In genomic region chr19:50207730-50208129, GRCh38 we compare ENCODE assay signal across 20 cellular contexts. TPM values are rescaled to one million over a fixed set of nuclear protein-coding genes. Genes with fewer than 3 reads are reported as not detected.
A peak's percentile ranks its signal among the peaks of the same experiment; 100 is the strongest.
DNase-seq lines count a peak whose midpoint lies in the region; ATAC-seq, FAIRE-seq and TF ChIP-seq lines count a peak whose summit lies in the region.
"Had no signal": no experiment of that assay in that cellular context is flagged by ENCODE, and none has a peak within 500 bp of the region (broad histone marks: within the 10 kb centered on the region; RNA-seq: fewer than 3 reads in every experiment).

No MANE protein-coding gene starts in this region.

- H3K18ac ChIP-seq in H1 (ENCODE audit: extremely low read depth, low read length): no peak overlapping the region
- no peak overlapping the region for H3K18ac ChIP-seq in neuronal stem cell (ENCODE audit: low read length)

- H3K4me1 Mint-ChIP-seq in type B pancreatic cell (ENCODE audit: unreplicated experiment): no peaks in the 10 kb centered on the region

- peak overlapping the region; percentile 96 for H3K27ac Mint-ChIP-seq in type B pancreatic cell
- H3K27ac Mint-ChIP-seq: IgD-negative memory B cell had no signal

- peak overlapping the region; percentile 29 for H3K4me3 Mint-ChIP-seq in type B pancreatic cell

- no peak overlapping the region for H3K4ac ChIP-seq in H1 (replicated peaks; ENCODE audit: insufficient read length, low read depth, low read length)
- H3K4ac ChIP-seq in neuronal stem cell (ENCODE audit: low read length): no peak overlapping the region

- TF ChIP-seq CTCF in K562 (IDR thresholded peaks at IDR 0.05 in 2 of 3, conservative IDR thresholded peaks at IDR 0.05 in 1 of 3; ENCODE audit: insufficient read depth in 2 of 3, low read depth in 1 of 3, low read length in 3 of 3): no peak
- no peak for TF ChIP-seq CTCF in H1 (IDR thresholded peaks at IDR 0.05; ENCODE audit: control extremely low read depth in 1 of 3, insufficient read depth in 1 of 3, low read depth in 1 of 3, low read length in 3 of 3)
- TF ChIP-seq CTCF in type B pancreatic cell (conservative IDR thresholded peaks at IDR 0.05): no peak
- no peak for TF ChIP-seq CTCF in adrenal gland (IDR thresholded peaks at IDR 0.05)

- ATAC-seq in K562 (no peak), GM19035 (IDR thresholded peaks at IDR 0.05; ENCODE audit: unreplicated experiment) (no peak)
- ATAC-seq: A549 had no signal

- H4K91ac ChIP-seq in H1 (replicated peaks; ENCODE audit: insufficient read length, low read length) (no peak overlapping the region), neuronal stem cell (ENCODE audit: low read depth, low read length, poor library complexity) (no peak overlapping the region)

- BruUV-seq in K562 (replicated peaks; lab: Mats Ljungman, UMichigan): no TSS peak

- H3K4me2 ChIP-seq in K562 (ENCODE audit: insufficient read depth, low read length) (no peak overlapping the region), H1 (ENCODE audit: insufficient read depth in 1 of 2, low read depth in 2 of 2, low read length in 2 of 2) (no peak overlapping the region), neuronal stem cell (ENCODE audit: insufficient read depth, low read length, poor library complexity, severe bottlenecking) (no peak overlapping the region)
- H3K4me2 ChIP-seq: A549 had no signal

- H3K9ac ChIP-seq in K562 (ENCODE audit: insufficient read depth in 1 of 2, low read depth in 2 of 2, low read length in 2 of 2) (no peak overlapping the region), H1 (replicated peaks in 1 of 4; ENCODE audit: extremely low read depth in 1 of 4, low read depth in 3 of 4, low read length in 3 of 4) (no peak overlapping the region), neuronal stem cell (ENCODE audit: low read depth, low read length, poor library complexity) (no peak overlapping the region)

- H3K27me3 ChIP-seq in K562 (ENCODE audit: control insufficient read depth in 2 of 2, insufficient read depth in 2 of 2, low read length in 2 of 2) (peaks cover 4 to 8% of the 10 kb centered on the region in 2 experiments; a peak in 1 of 5 replicates), H1 (replicated peaks in 1 of 4; ENCODE audit: control insufficient read depth in 3 of 4, extremely low read depth in 1 of 4, insufficient read depth in 3 of 4, low read length in 3 of 4) (peaks cover 0 to 6% (median 2%) of the 10 kb centered on the region in 4 experiments; a peak in 5 of 7 replicates), neuronal stem cell (ENCODE audit: control insufficient read depth in 3 of 3, insufficient read depth in 3 of 3, low read depth in 1 of 3, low read length in 3 of 3) (peaks cover 0 to 5% (median 0%) of the 10 kb centered on the region in 3 experiments), adrenal gland (peaks cover 32% of the 10 kb centered on the region)
- H3K27me3 ChIP-seq: BE2C had no signal

- peaks cover 6% of the 10 kb centered on the region for H3K36me3 Mint-ChIP-seq in type B pancreatic cell
- H3K36me3 Mint-ChIP-seq: IgD-negative memory B cell had no signal

- H2BK15ac ChIP-seq in H1 (ENCODE audit: low read length): no peak overlapping the region
- H2BK15ac ChIP-seq in neuronal stem cell (ENCODE audit: low read length): no peak overlapping the region

- no peak overlapping the region for H4K5ac ChIP-seq in H1 (ENCODE audit: insufficient read length, low read depth, low read length)

- H2AFZ ChIP-seq in K562 (ENCODE audit: low read depth, low read length) (no peak overlapping the region), H1 (ENCODE audit: low read length) (no peak overlapping the region), neuronal stem cell (ENCODE audit: low read length) (no peak overlapping the region)

- H3K23ac ChIP-seq in H1 (ENCODE audit: insufficient read length) (no peak overlapping the region), neuronal stem cell (ENCODE audit: low read depth, low read length, poor library complexity) (no peak overlapping the region)

- no peak overlapping the region for H3K27ac ChIP-seq in K562 (ENCODE audit: extremely low read depth, low read depth, low read length)
- no peak overlapping the region for H3K27ac ChIP-seq in H1 (ENCODE audit: low read depth, low read length)
- H3K27ac ChIP-seq in neuronal stem cell (replicated peaks; ENCODE audit: low read length): no peak overlapping the region
- H3K27ac ChIP-seq in adrenal gland: no peak overlapping the region
- H3K27ac ChIP-seq: A549, C4-2B had no signal

- H3K79me1 ChIP-seq in H1 (ENCODE audit: low read depth, low read length) (no peaks in the 10 kb centered on the region; the same call in none of the 2 replicates), neuronal stem cell (ENCODE audit: low read depth, low read length) (peaks cover 4% of the 10 kb centered on the region)

- H2BK12ac ChIP-seq in H1 (ENCODE audit: low read depth, low read length): no peak overlapping the region
- H2BK12ac ChIP-seq in neuronal stem cell (ENCODE audit: low read length): no peak overlapping the region

- TF ChIP-seq EP300 in K562 (IDR thresholded peaks at IDR 0.05; ENCODE audit: low read length): no peak
- no peak for TF ChIP-seq EP300 in H1 (IDR thresholded peaks at IDR 0.05; ENCODE audit: borderline replicate concordance in 1 of 2, low read depth in 2 of 2, low read length in 2 of 2)

- no peaks in the 10 kb centered on the region for H3K9me1 ChIP-seq in K562 (ENCODE audit: control insufficient read depth, insufficient read depth, low read length)

- H3K4me3 ChIP-seq in K562 (no peak overlapping the region), H1 (ENCODE audit: extremely low read depth in 1 of 4, insufficient read depth in 2 of 4, low read depth in 3 of 4, low read length in 4 of 4) (no peak overlapping the region), neuronal stem cell (ENCODE audit: low read length in 2 of 2) (no peak overlapping the region), adrenal gland (no peak overlapping the region)
- H3K4me3 ChIP-seq: A549 had no signal

- H2BK20ac ChIP-seq in H1 (ENCODE audit: low read length): no peak overlapping the region

- 0% methylated on average over 2 of the region's 2 CpGs for WGBS in K562 (ENCODE audit: insufficient coverage, low coverage, missing lambda C conversion rate)
- 77% methylated on average over 2 of the region's 2 CpGs; no CpG with 5 or more reads in 1 of the 2 experiments for whole genome bisulfite sequencing in H1 (ENCODE audit: extremely low coverage in 1 of 2, insufficient coverage in 1 of 2, insufficient read length in 1 of 2, insufficient replicate concordance in 2 of 2, low coverage in 1 of 2, low lambda C conversion rate in 2 of 2, missing lambda C conversion rate in 1 of 2), 2 experiments
- no CpG with 5 or more reads among the region's 2 CpGs for WGBS in neuronal stem cell (ENCODE audit: extremely low coverage in 2 of 2, insufficient read length in 2 of 2, insufficient replicate concordance in 1 of 2), 2 donors
- WGBS in adrenal gland, 4 donors: 71 to 79% (median 74%) methylated on average over 2 of the region's 2 CpGs

- H3K27me3 Mint-ChIP-seq in type B pancreatic cell: peaks cover 21% of the 10 kb centered on the region

- H2BK120ac ChIP-seq in H1 (replicated peaks; ENCODE audit: low read depth, low read length) (no peak overlapping the region), neuronal stem cell (ENCODE audit: low read depth, low read length) (no peak overlapping the region)

- no peaks in the 10 kb centered on the region for H3K79me2 ChIP-seq in K562 (ENCODE audit: control insufficient read depth, insufficient read depth, low read length)
- no peaks in the 10 kb centered on the region for H3K79me2 ChIP-seq in H1 (ENCODE audit: control insufficient read depth in 1 of 2, insufficient read depth in 2 of 2, low read length in 2 of 2)

- H2BK5ac ChIP-seq in H1 (ENCODE audit: low read depth, low read length) (no peak overlapping the region), neuronal stem cell (ENCODE audit: low read length) (no peak overlapping the region)

- no peak overlapping the region for H2AK5ac ChIP-seq in H1 (ENCODE audit: low read depth, low read length)
- no peak overlapping the region for H2AK5ac ChIP-seq in neuronal stem cell (ENCODE audit: low read depth, low read length)

- no peak for FAIRE-seq in K562 (lab: Jason Lieb, UNC)
- no peak for FAIRE-seq in H1 (lab: Jason Lieb, UNC)
- FAIRE-seq: A549, GM12891 had no signal

- H4K8ac ChIP-seq in H1 (ENCODE audit: extremely low read depth, insufficient read depth, low read length) (no peak overlapping the region), neuronal stem cell (ENCODE audit: low read depth, low read length) (no peak overlapping the region)

- no peak for TF ChIP-seq RAD21 in K562 (CRISPR knock-in tag; conservative IDR thresholded peaks at IDR 0.05 in 1 of 2, IDR thresholded peaks at IDR 0.05 in 1 of 2)
- no peak for TF ChIP-seq RAD21 in H1 (IDR thresholded peaks at IDR 0.05 in 1 of 2, conservative IDR thresholded peaks at IDR 0.05 in 1 of 2; ENCODE audit: low read depth in 2 of 2, low read length in 2 of 2)

- POLR2A ChIA-PET in K562 (lab: Yijun Ruan, JAX) (no interaction called here), H1 (lab: Charles Lee; ENCODE audit: partially characterized antibody) (interaction anchor here (1.5 kb wide), 1 partner anchor 11 kb away, joined by 4 read pairs; no protein-coding TSS in a partner anchor)

- H3K36me3 ChIP-seq in K562 (ENCODE audit: control insufficient read depth, insufficient read depth, low read length): no peaks in the 10 kb centered on the region
- peaks cover 0 to 14% (median 8%) of the 10 kb centered on the region in 4 experiments; a peak in 2 of 8 replicates for H3K36me3 ChIP-seq in H1 (ENCODE audit: control insufficient read depth in 2 of 4, insufficient read depth in 4 of 4, low read length in 3 of 4)
- peaks cover 0 to 2% of the 10 kb centered on the region in 2 donors for H3K36me3 ChIP-seq in neuronal stem cell (replicated peaks in 1 of 2; ENCODE audit: control insufficient read depth in 2 of 2, insufficient read depth in 2 of 2, low read length in 2 of 2)
- no peaks in the 10 kb centered on the region for H3K36me3 ChIP-seq in adrenal gland (replicated peaks in 1 of 2)
- H3K36me3 ChIP-seq: BE2C had no signal

- H4K20me1 ChIP-seq in K562 (replicated peaks; ENCODE audit: control insufficient read depth, insufficient read depth, low read length): no peaks in the 10 kb centered on the region; the same call in 1 of the 2 replicates
- H4K20me1 ChIP-seq in H1 (replicated peaks in 1 of 2; ENCODE audit: control insufficient read depth in 1 of 2, insufficient read depth in 2 of 2, low read length in 2 of 2): peaks cover 0 to 8% of the 10 kb centered on the region in 2 experiments

- DNase-seq in K562 (ENCODE audit: extremely low read depth in 1 of 4, low spot score in 3 of 4): no peak
- no peak for DNase-seq in H1 (ENCODE audit: low read depth in 1 of 2, low spot score in 2 of 2)
- DNase-seq in neuronal stem cell (ENCODE audit: low spot score): no peak
- no peak for DNase-seq in type B pancreatic cell (ENCODE audit: extremely low spot score, unreplicated experiment)
- DNase-seq in adrenal gland: no peak
- DNase-seq in NCI-H446 treated with DMSO at 0.1 percent for 48 hours (lab: John Stamatoyannopoulos, UW): no peak
- DNase-seq: BE2C; CD4-positive, alpha-beta memory T cell; DMS153; DMS79 treated with DMSO at 0.1 percent for 48 hours; EL; HCEC 1CT had no signal

- H3K9me3 Mint-ChIP-seq in type B pancreatic cell: no peaks in the 10 kb centered on the region

- peaks cover 10% of the 10 kb centered on the region; the same call in 1 of the 2 replicates for H3K23me2 ChIP-seq in H1 (ENCODE audit: low read depth, low read length)

- H3K14ac ChIP-seq in H1 (ENCODE audit: insufficient read length) (no peak overlapping the region), neuronal stem cell (ENCODE audit: low read length) (peak overlapping the region; percentile 21)

- in situ Hi-C loops in K562 (cut with MboI): no loop called here

- H3K4me1 ChIP-seq in K562 (replicated peaks in 1 of 2; ENCODE audit: control insufficient read depth in 2 of 2, insufficient read depth in 2 of 2, low read length in 2 of 2): peaks cover 0 to 24% of the 10 kb centered on the region in 2 experiments; a peak in 2 of 5 replicates
- peaks cover 0 to 5% (median 2%) of the 10 kb centered on the region in 4 experiments; a peak in 5 of 7 replicates for H3K4me1 ChIP-seq in H1 (replicated peaks in 1 of 4; ENCODE audit: control insufficient read depth in 3 of 4, insufficient read depth in 4 of 4, low read length in 3 of 4)
- H3K4me1 ChIP-seq in neuronal stem cell (ENCODE audit: control insufficient read depth in 2 of 2, insufficient read depth in 1 of 2, low read depth in 1 of 2, low read length in 2 of 2): peaks cover 0 to 11% of the 10 kb centered on the region in 2 donors
- H3K4me1 ChIP-seq in adrenal gland (replicated peaks in 1 of 2): no peaks in the 10 kb centered on the region
- H3K4me1 ChIP-seq: BE2C had no signal

- no peak overlapping the region for H3K56ac ChIP-seq in H1 (replicated peaks; ENCODE audit: insufficient read length, low read depth, low read length)

- intact Hi-C loops in K562 (cut with micrococcal nuclease) (no loop called here), adrenal gland (cut with DNase I) (no loop called here)

- no peaks in the 10 kb centered on the region for H3K9me3 ChIP-seq in K562 (replicated peaks; ENCODE audit: control insufficient read depth, insufficient read depth, low read depth, low read length)
- H3K9me3 ChIP-seq in H1 (ENCODE audit: insufficient read depth in 2 of 2, low read depth in 1 of 2, low read length in 1 of 2): no peaks in the 10 kb centered on the region; a peak in 1 of 4 replicates
- peaks cover 0 to 4% of the 10 kb centered on the region in 2 donors for H3K9me3 ChIP-seq in neuronal stem cell (replicated peaks in 1 of 2; ENCODE audit: control insufficient read depth in 2 of 2, insufficient read depth in 1 of 2, low read depth in 1 of 2, low read length in 2 of 2)
- no peaks in the 10 kb centered on the region for H3K9me3 ChIP-seq in adrenal gland (replicated peaks in 1 of 3)

- CTCF ChIA-PET in K562 (lab: Yijun Ruan, JAX; ENCODE audit: low intra/inter-chr PET ratio): no interaction called here
- CTCF ChIA-PET in H1 (lab: Charles Lee; ENCODE audit: partially characterized antibody): interaction anchor here (1.0 kb wide), 1 partner anchor 51 kb away, joined by 3 read pairs; no protein-coding TSS in a partner anchor

- TF ChIP-seq POLR2A in K562 (conservative IDR thresholded peaks at IDR 0.05) (no peak), H1 (IDR thresholded peaks at IDR 0.05; ENCODE audit: control extremely low read depth in 1 of 2, low read depth in 2 of 2, low read length in 2 of 2) (no peak), adrenal gland (IDR thresholded peaks at IDR 0.05) (no peak)

RNA-seq across cellular contexts. Expression of gene MYH14, which starts 4.3 kb away (rescaled TPM):
- 0.69 and 0.90 TPM in 2 replicates for total RNA-seq in K562 (2011; cell fraction: chromatin; rRNA removed; ENCODE audit: low replicate concordance)
- total RNA-seq in K562 (2011; cell fraction: nucleolus; rRNA removed): 0.50 and 1.1 TPM in 2 replicates
- 0.95 and 1.1 TPM in 2 replicates for total RNA-seq in K562 (2011; cell fraction: nucleoplasm; rRNA removed)
- total RNA-seq in K562 (2014; rRNA removed) (0.32 and 0.41 TPM in 2 replicates), K562 (2014; rRNA removed; fragmentation: Illumina TruSeq; extraction: Trizol) (0.04 and 0.06 TPM in 2 replicates), K562 (2015; rRNA removed; fragmentation: Illumina TruSeq; extraction: Trizol) (0.07 and 0.19 TPM in 2 replicates), K562 (2021) (0.74 and 0.86 TPM in 2 replicates), type B pancreatic cell (ENCODE audit: low replicate concordance) (93.9 and 225 TPM in 2 replicates), adrenal gland (1 to 10 TPM in 7 of 8 donors, under 1 TPM in 1; 0.78 to 8.5 (median 3.4) TPM)
- polyA plus RNA-seq in K562 (2011; rRNA removed) (0.14 and 0.15 TPM in 2 replicates), K562 (2014; fragmentation: Illumina TruSeq; extraction: Trizol) (0.19 and 0.53 TPM in 2 replicates), K562 (2014; fragmentation: Nextera tagmentation; extraction: Ambion mirVana) (not detected), K562 (2014; rRNA removed) (0.23 and 0.40 TPM in 2 replicates), H1 (2011; rRNA removed) (17.3 and 25.3 TPM in 2 replicates), adrenal gland (1 to 10 TPM in 2 of 3 donors, under 1 TPM in 1; 0.33 to 4.6 (median 3.6) TPM)
- 0.24 TPM in 2 replicates for polyA plus RNA-seq in K562 (2011; cell fraction: cytosol; rRNA removed)
- polyA plus RNA-seq in K562 (2011; cell fraction: nucleus; rRNA removed): 0.14 and 0.43 TPM in 2 replicates
- polyA plus RNA-seq in K562 (2012): 0.31 and 0.78 TPM in 2 replicates
- 0.03 and 0.35 TPM in 2 replicates for polyA minus RNA-seq in K562 (2011; rRNA and poly(A)+ RNA removed)
- polyA minus RNA-seq in K562 (2011; cell fraction: cytosol; rRNA and poly(A)+ RNA removed): not detected in 2 replicates
- polyA minus RNA-seq in K562 (2011; cell fraction: nucleus; rRNA and poly(A)+ RNA removed): 0.13 and 0.44 TPM in 2 replicates
- 25.7 and 28.6 TPM in 2 replicates for total RNA-seq in H1 (2021; fragmentation: NEBNext Ultra II Directional; extraction: Animal tissue kit (Norgen Biotek cat#: 25700))
- 19.4 TPM for polyA plus RNA-seq in H1 (2011; cell fraction: cytosol; rRNA removed)
- polyA plus RNA-seq in H1 (2011; cell fraction: nucleus; rRNA removed): 34.3 TPM
- 13.5 to 25.2 TPM (median 23.2 TPM) in 4 replicates for polyA plus RNA-seq in H1 (2012, experiment 1 of 2)
- polyA plus RNA-seq in H1 (2012, experiment 2 of 2): 12.8 TPM
- polyA plus RNA-seq in H1 (2013, experiment 1 of 2): 11.0 TPM
- polyA plus RNA-seq in H1 (2013, experiment 2 of 2): 10.4 TPM
- 16.9 and 19.5 TPM in 2 replicates for polyA minus RNA-seq in H1 (2011; rRNA and poly(A)+ RNA removed)
- polyA minus RNA-seq in H1 (2011; cell fraction: cytosol; rRNA and poly(A)+ RNA removed): 19.5 TPM
- polyA minus RNA-seq in H1 (2011; cell fraction: nucleus; rRNA and poly(A)+ RNA removed): 26.9 TPM
- 4.1 TPM for polyA plus RNA-seq in neuronal stem cell (2013, experiment 1 of 2)
- polyA plus RNA-seq in neuronal stem cell (2013, experiment 2 of 2): 4.0 TPM
- total RNA-seq: CD4-positive, alpha-beta memory T cell had no signal
- polyA plus RNA-seq: AG04450; CD4-positive, alpha-beta memory T cell; IgD-negative memory B cell had no signal

RNA-seq across cellular contexts. Expression of gene IZUMO2, which starts 44.6 kb away (rescaled TPM):
- total RNA-seq in K562 (2011; cell fraction: chromatin; rRNA removed; ENCODE audit: low replicate concordance): not detected in 2 replicates
- not detected in 2 replicates for total RNA-seq in K562 (2011; cell fraction: nucleolus; rRNA removed)
- not detected in 2 replicates for total RNA-seq in K562 (2011; cell fraction: nucleoplasm; rRNA removed)
- total RNA-seq in K562 (2014; rRNA removed): not detected in 2 replicates
- not detected in 2 replicates for total RNA-seq in K562 (2014; rRNA removed; fragmentation: Illumina TruSeq; extraction: Trizol)
- not detected in 2 replicates for total RNA-seq in K562 (2015; rRNA removed; fragmentation: Illumina TruSeq; extraction: Trizol)
- not detected in 2 replicates for total RNA-seq in K562 (2021)
- not detected in 2 replicates for polyA plus RNA-seq in K562 (2011; rRNA removed)
- not detected in 2 replicates for polyA plus RNA-seq in K562 (2011; cell fraction: cytosol; rRNA removed)
- not detected in 2 replicates for polyA plus RNA-seq in K562 (2011; cell fraction: nucleus; rRNA removed)
- polyA plus RNA-seq in K562 (2012): not detected in 2 replicates
- polyA plus RNA-seq in K562 (2014; fragmentation: Illumina TruSeq; extraction: Trizol): not detected in 2 replicates
- not detected for polyA plus RNA-seq in K562 (2014; fragmentation: Nextera tagmentation; extraction: Ambion mirVana)
- not detected in 2 replicates for polyA plus RNA-seq in K562 (2014; rRNA removed)
- not detected in 2 replicates for polyA minus RNA-seq in K562 (2011; rRNA and poly(A)+ RNA removed)
- polyA minus RNA-seq in K562 (2011; cell fraction: cytosol; rRNA and poly(A)+ RNA removed): not detected in 2 replicates
- not detected in 2 replicates for polyA minus RNA-seq in K562 (2011; cell fraction: nucleus; rRNA and poly(A)+ RNA removed)
- 0.94 and 1.7 TPM in 2 replicates for total RNA-seq in H1 (2021; fragmentation: NEBNext Ultra II Directional; extraction: Animal tissue kit (Norgen Biotek cat#: 25700))
- 1.9 TPM in 2 replicates for polyA plus RNA-seq in H1 (2011; rRNA removed)
- polyA plus RNA-seq in H1 (2011; cell fraction: cytosol; rRNA removed): 2.3 TPM
- polyA plus RNA-seq in H1 (2011; cell fraction: nucleus; rRNA removed): 2.6 TPM
- polyA plus RNA-seq in H1 (2012, experiment 1 of 2): 1.4 to 3.6 TPM (median 2.6 TPM) in 4 replicates
- 1.4 TPM for polyA plus RNA-seq in H1 (2012, experiment 2 of 2)
- 2.1 TPM for polyA plus RNA-seq in H1 (2013, experiment 1 of 2)
- polyA plus RNA-seq in H1 (2013, experiment 2 of 2): 2.2 TPM
- 0.66 TPM in 1 of 2 replicates, not detected in the other for polyA minus RNA-seq in H1 (2011; rRNA and poly(A)+ RNA removed)
- 2.3 TPM for polyA minus RNA-seq in H1 (2011; cell fraction: cytosol; rRNA and poly(A)+ RNA removed)
- polyA minus RNA-seq in H1 (2011; cell fraction: nucleus; rRNA and poly(A)+ RNA removed): not detected
- 1.7 TPM for polyA plus RNA-seq in neuronal stem cell (2013, experiment 1 of 2)
- polyA plus RNA-seq in neuronal stem cell (2013, experiment 2 of 2): 1.9 TPM
- not detected in 2 replicates for total RNA-seq in type B pancreatic cell (ENCODE audit: low replicate concordance)
- total RNA-seq in adrenal gland: not detected
- not detected for polyA plus RNA-seq in adrenal gland
- total RNA-seq: CD4-positive, alpha-beta memory T cell; H4; HT-29 had no signal
- polyA plus RNA-seq: A549; AG04450; CD4-positive, alpha-beta memory T cell; IgD-negative memory B cell had no signal

Comparison
In these comparisons a context has a peak if more than half of its experiments do, and no peak if none do; other contexts are left out.
1. Of the 49 proteins assayed by ChIP-seq in both K562 and H1: peak only in K562: none; only in H1: KDM1A; in both: none; in neither: 48.